ENCODE assay signal across 25 cellular contexts in genomic region chr12:68435816-68436215, GRCh38.
DNase-seq lines count a peak whose midpoint lies in the region; ATAC-seq and TF ChIP-seq lines count a peak whose summit lies in the region.
"Had no signal": no experiment of that assay in that cellular context is flagged by ENCODE, and none has a peak within 500 bp of the region (broad histone marks: within the 10 kb centered on the region; RNA-seq: fewer than 3 reads in every experiment).

No MANE protein-coding gene starts in this region.

- peaks cover 51% of the 10 kb centered on the region for H3K36me3 Mint-ChIP-seq in activated CD4-positive, alpha-beta memory T cell treated with anti-CD3 and anti-CD28 coated beads, Interleukin-2, amount 10 ng/mL, durations not matched to agents 7 days and 5 days (ENCODE audit: low read depth)

- H3K4ac ChIP-seq in mesenchymal stem cell (ENCODE audit: low read depth in 1 of 2, low read length in 2 of 2): no peak overlapping the region

- intact Hi-C loops in Panc1 (cut with micrococcal nuclease; ENCODE audit: unreplicated experiment): no loop called here

- H3K27ac Mint-ChIP-seq in activated CD4-positive, alpha-beta memory T cell treated with anti-CD3 and anti-CD28 coated beads, Interleukin-2, amount 10 ng/mL, durations not matched to agents 7 days and 5 days: no peak overlapping the region
- H3K27ac Mint-ChIP-seq: activated CD8-positive, alpha-beta T cell treated with anti-CD3 and anti-CD28 coated beads for 36 hours; activated naive CD8-positive, alpha-beta T cell treated with anti-CD3 and anti-CD28 coated beads, Interleukin-2, amount 50 U/mL, for 24 hours; naive thymus-derived CD8-positive, alpha-beta T cell had no signal

- no peak for TF ChIP-seq CTCF in Panc1 (IDR thresholded peaks at IDR 0.05)
- no peak for TF ChIP-seq CTCF in epithelial cell of esophagus (IDR thresholded peaks at IDR 0.05; ENCODE audit: insufficient read depth, low read depth, low read length, missing control alignments)

- no peak overlapping the region for H4K8ac ChIP-seq in mesenchymal stem cell (ENCODE audit: low read length)

- H2AK5ac ChIP-seq in mesenchymal stem cell (ENCODE audit: low read length, severe bottlenecking): no peak overlapping the region

- peaks cover 13% of the 10 kb centered on the region for H3K9me3 Mint-ChIP-seq in activated CD4-positive, alpha-beta memory T cell treated with anti-CD3 and anti-CD28 coated beads, Interleukin-2, amount 10 ng/mL, durations not matched to agents 7 days and 5 days

- no peak overlapping the region for H2AFZ ChIP-seq in mesenchymal stem cell (ENCODE audit: low read depth, low read length)

- no peaks in the 10 kb centered on the region for H3K27me3 Mint-ChIP-seq in activated CD4-positive, alpha-beta memory T cell treated with anti-CD3 and anti-CD28 coated beads, Interleukin-2, amount 10 ng/mL, durations not matched to agents 7 days and 5 days
- H3K27me3 Mint-ChIP-seq: activated CD8-positive, alpha-beta T cell treated with anti-CD3 and anti-CD28 coated beads for 36 hours; activated naive CD8-positive, alpha-beta T cell treated with anti-CD3 and anti-CD28 coated beads, Interleukin-2, amount 50 U/mL, for 24 hours; naive thymus-derived CD8-positive, alpha-beta T cell had no signal

- POLR2A ChIA-PET in Panc1 (lab: Charles Lee): interaction anchor here (0.6 to 1.0 kb wide), 2 partner anchors 129 to 177 kb away, joined by 3 to 11 read pairs; no protein-coding TSS in a partner anchor
- POLR2A ChIA-PET in activated CD4-positive, alpha-beta memory T cell treated with anti-CD3 and anti-CD28 coated beads, Interleukin-2, amount 10 ng/mL, durations not matched to agents 7 days and 5 days (lab: Charles Lee): interaction anchor here (0.9 to 1.0 kb wide), 2 partner anchors 72 to 175 kb away, joined by 3 to 4 read pairs; partner anchors contain the start of gene RAP1B

- H3K4me1 Mint-ChIP-seq in activated CD4-positive, alpha-beta memory T cell treated with anti-CD3 and anti-CD28 coated beads, Interleukin-2, amount 10 ng/mL, durations not matched to agents 7 days and 5 days: peaks cover 5% of the 10 kb centered on the region

- H2BK120ac ChIP-seq in mesenchymal stem cell (ENCODE audit: low read depth, low read length): no peak overlapping the region

- H3K79me1 ChIP-seq in mesenchymal stem cell (replicated peaks; ENCODE audit: low read length, poor library complexity, severe bottlenecking): no peaks in the 10 kb centered on the region

- no peak overlapping the region for H3K4me2 ChIP-seq in mesenchymal stem cell (ENCODE audit: low read length, poor library complexity, severe bottlenecking)

- no TSS peak for BruUV-seq in Panc1 (replicated peaks; lab: Mats Ljungman, UMichigan)

- no peak overlapping the region for H3K18ac ChIP-seq in mesenchymal stem cell (ENCODE audit: low read depth in 1 of 2, low read length in 2 of 2)

- no peak overlapping the region for H2BK12ac ChIP-seq in mesenchymal stem cell (ENCODE audit: low read length in 2 of 2)

- H3K27ac ChIP-seq in Panc1 (ENCODE audit: low read length): peak overlapping the region; percentile 95
- no peak overlapping the region for H3K27ac ChIP-seq in mesenchymal stem cell (ENCODE audit: low read length, poor library complexity, severe bottlenecking)
- H3K27ac ChIP-seq: breast epithelium, HL-60, ovary, right lobe of liver, uterus had no signal

- CTCF ChIA-PET in Panc1 (lab: Charles Lee): interaction anchor here (0.6 kb wide), 1 partner anchor 212 kb away, joined by 7 read pairs; no protein-coding TSS in a partner anchor
- CTCF ChIA-PET in activated CD4-positive, alpha-beta memory T cell treated with anti-CD3 and anti-CD28 coated beads, Interleukin-2, amount 10 ng/mL, durations not matched to agents 7 days and 5 days (lab: Charles Lee): interaction anchor here (0.5 kb wide), 1 partner anchor 354 kb away, joined by 4 read pairs; no protein-coding TSS in a partner anchor

- peak; percentile 76 for ATAC-seq in Panc1
- no peak for ATAC-seq in HG02885 (IDR thresholded peaks at IDR 0.05; ENCODE audit: poor library complexity, unreplicated experiment)
- ATAC-seq: activated CD8-positive, alpha-beta T cell treated with anti-CD3 and anti-CD28 coated beads for 36 hours; activated naive CD8-positive, alpha-beta T cell treated with anti-CD3 and anti-CD28 coated beads, Interleukin-2, amount 50 U/mL, for 24 hours; gastroesophageal sphincter; left colon; naive thymus-derived CD8-positive, alpha-beta T cell; right lobe of liver; Right ventricle myocardium inferior had no signal

- H3K36me3 ChIP-seq in Panc1 (ENCODE audit: control insufficient read depth, insufficient read depth, low read length) (no peaks in the 10 kb centered on the region), mesenchymal stem cell (ENCODE audit: control insufficient read depth in 1 of 2, insufficient read depth in 2 of 2, low read depth in 1 of 2, low read length in 2 of 2) (no peaks in the 10 kb centered on the region)
- H3K36me3 ChIP-seq: breast epithelium, gastroesophageal sphincter, ovary, right lobe of liver, uterus had no signal

- DNase-seq in Daoy (ENCODE audit: low read depth) (peak; percentile 60), Panc1 (ENCODE audit: low read depth, low spot score) (no peak), epithelial cell of esophagus (ENCODE audit: low read depth) (peak; percentile 63), mesenchymal stem cell (peak; percentile 65), AG08395 (ENCODE audit: low spot score) (no peak), Ammon's horn (ENCODE audit: low spot score) (no peak)
- DNase-seq in activated CD4-positive, alpha-beta memory T cell treated with anti-CD3 and anti-CD28 coated beads, Interleukin-2, amount 10 ng/mL, durations not matched to agents 7 days and 5 days: no peak
- DNase-seq: activated CD8-positive, alpha-beta T cell treated with anti-CD3 and anti-CD28 coated beads for 36 hours; activated gamma-delta T cell; activated naive CD8-positive, alpha-beta T cell treated with anti-CD3 and anti-CD28 coated beads, Interleukin-2, amount 50 U/mL, for 24 hours; C1 segment of cervical spinal cord; left colon; naive thymus-derived CD8-positive, alpha-beta T cell; NCI-H1436 treated with DMSO at 0.1 percent for 48 hours; NCI-H69; ovary; right lobe of liver; stimulated activated CD8-positive, alpha-beta memory T cell treated with anti-CD3 and anti-CD28 coated beads, Interleukin-4, amount 100 ng/mL, for 48 hours; SW 1271; uterus had no signal

- 63% methylated on average over 1 of the region's 2 CpGs for WGBS in mesenchymal stem cell

- no peak overlapping the region for H4K91ac ChIP-seq in mesenchymal stem cell (ENCODE audit: low read length)

- H2BK5ac ChIP-seq in mesenchymal stem cell (ENCODE audit: low read depth, low read length, poor library complexity, severe bottlenecking): no peak overlapping the region

- H3K14ac ChIP-seq in mesenchymal stem cell (ENCODE audit: low read length in 2 of 2): no peak overlapping the region

- H3K4me1 ChIP-seq in Panc1 (ENCODE audit: control insufficient read depth, insufficient read depth, low read length) (peaks cover 24% of the 10 kb centered on the region), mesenchymal stem cell (ENCODE audit: control insufficient read depth, insufficient read depth, low read depth, low read length) (peaks cover 2% of the 10 kb centered on the region)
- H3K4me1 ChIP-seq: breast epithelium, gastroesophageal sphincter, right lobe of liver, uterus had no signal

- H3K9me3 ChIP-seq in Panc1 (ENCODE audit: control insufficient read depth, insufficient read depth, low read depth, low read length) (peaks cover 7% of the 10 kb centered on the region; the same call in 1 of the 2 replicates), mesenchymal stem cell (ENCODE audit: control insufficient read depth, low read length) (peaks cover 6% of the 10 kb centered on the region)
- H3K9me3 ChIP-seq: ovary, uterus had no signal

- in situ Hi-C loops in Panc1 (cut with HindIII; ENCODE audit: low pct_unique_long_range_greater_than_20kb, low sequenced_read_pairs): no loop called here

- no peak overlapping the region for H3K4me3 ChIP-seq in Panc1 (ENCODE audit: low read depth in 2 of 2, low read length in 2 of 2)
- no peak overlapping the region for H3K4me3 ChIP-seq in epithelial cell of esophagus (ENCODE audit: low read length)
- H3K4me3 ChIP-seq in mesenchymal stem cell (ENCODE audit: insufficient read depth in 1 of 2, low read depth in 1 of 2, low read length in 2 of 2): no peak overlapping the region
- H3K4me3 ChIP-seq: breast epithelium, gastroesophageal sphincter, ovary, right lobe of liver, uterus had no signal

- H3K27me3 ChIP-seq in Panc1 (ENCODE audit: control insufficient read depth, insufficient read depth, low read length): no peaks in the 10 kb centered on the region
- H3K27me3 ChIP-seq in mesenchymal stem cell (ENCODE audit: control insufficient read depth in 1 of 2, insufficient read depth in 1 of 2, low read length in 2 of 2): no peaks in the 10 kb centered on the region
- H3K27me3 ChIP-seq: breast epithelium, gastroesophageal sphincter, ovary, right lobe of liver, uterus had no signal

- H3K9ac ChIP-seq in mesenchymal stem cell (ENCODE audit: low read length): no peak overlapping the region

- no peak overlapping the region for H3K4me3 Mint-ChIP-seq in activated CD4-positive, alpha-beta memory T cell treated with anti-CD3 and anti-CD28 coated beads, Interleukin-2, amount 10 ng/mL, durations not matched to agents 7 days and 5 days
- H3K4me3 Mint-ChIP-seq: activated CD8-positive, alpha-beta T cell treated with anti-CD3 and anti-CD28 coated beads for 36 hours; activated naive CD8-positive, alpha-beta T cell treated with anti-CD3 and anti-CD28 coated beads, Interleukin-2, amount 50 U/mL, for 24 hours; naive thymus-derived CD8-positive, alpha-beta T cell had no signal

- H3K23ac ChIP-seq in mesenchymal stem cell (ENCODE audit: low read length in 2 of 2): no peak overlapping the region

- H2BK15ac ChIP-seq in mesenchymal stem cell (ENCODE audit: low read depth, poor library complexity, severe bottlenecking): no peak overlapping the region

Comparison
In these comparisons a context has a peak if more than half of its experiments do, and no peak if none do; other contexts are left out.
1. DNase-seq: peak in Daoy (single experiment), epithelial cell of esophagus (single experiment) and mesenchymal stem cell (single experiment); none in Panc1 (single experiment), activated CD4-positive, alpha-beta memory T cell treated with anti-CD3 and anti-CD28 coated beads, Interleukin-2, amount 10 ng/mL, durations not matched to agents 7 days and 5 days (single experiment), AG08395 (single experiment) and Ammon's horn (single experiment).